24 cellular contexts compared by ENCODE assay signal in genomic region chr5:64836786-64837185, GRCh38.
DNase-seq lines count a peak whose midpoint lies in the region; ATAC-seq and TF ChIP-seq lines count a peak whose summit lies in the region.
"Had no signal": no experiment of that assay in that cellular context is flagged by ENCODE, and none has a peak within 500 bp of the region (broad histone marks: within the 10 kb centered on the region; RNA-seq: fewer than 3 reads in every experiment).

No MANE protein-coding gene starts in this region.

- H4K20me1 ChIP-seq in OCI-LY7 (ENCODE audit: insufficient read depth, low read length) = no peaks in the 10 kb centered on the region
- H4K20me1 ChIP-seq: BLaER1 treated with 17β-estradiol and CSF1 and Interleukin-3, amounts not matched to agents 10 nM and 100 nM had no signal

- no peak for TF ChIP-seq EP300 in gastroesophageal sphincter (IDR thresholded peaks at IDR 0.05)

- H3K36me3 ChIP-seq in ascending aorta = peaks cover 0 to 2% of the 10 kb centered on the region in 2 donors
- peaks cover 0 to 9% of the 10 kb centered on the region in 2 donors for H3K36me3 ChIP-seq in gastroesophageal sphincter
- peaks cover 0 to 19% (median 0%) of the 10 kb centered on the region in 6 donors for H3K36me3 ChIP-seq in spleen
- H3K36me3 ChIP-seq in OCI-LY7 (ENCODE audit: insufficient read depth, low read length) = no peaks in the 10 kb centered on the region
- H3K36me3 ChIP-seq: SJSA1 had no signal

- H3K4me2 ChIP-seq in OCI-LY7 (ENCODE audit: low read length) = no peak overlapping the region
- H3K4me2 ChIP-seq: BLaER1 treated with 17β-estradiol and CSF1 and Interleukin-3, amounts not matched to agents 10 nM and 100 nM had no signal

- intact Hi-C loops in activated CD4-positive, alpha-beta T cell treated with anti-CD3 and anti-CD28 coated beads for 36 hours (cut with DNase I, micrococcal nuclease) = no loop called here
- intact Hi-C loops in ascending aorta (cut with DNase I) (no loop called here), spleen (cut with DNase I; ENCODE audit: low total_unique reads) (no loop called here), OCI-LY7 (cut with micrococcal nuclease; ENCODE audit: unreplicated experiment) (no loop called here)

- WGBS in gastroesophageal sphincter (ENCODE audit: low coverage in 1 of 2), 2 donors = 38 to 51% methylated on average over 4 of the region's 4 CpGs
- 93 to 98% (median 95%) methylated on average over 4 of the region's 4 CpGs for WGBS in spleen, 5 donors

- no peak for TF ChIP-seq POLR2A in gastroesophageal sphincter (IDR thresholded peaks at IDR 0.05)
- TF ChIP-seq POLR2A in spleen (IDR thresholded peaks at IDR 0.05) = no peak

- H3K27ac ChIP-seq in ascending aorta = peak overlapping the region; percentile 17 to 22
- H3K27ac ChIP-seq in gastroesophageal sphincter = peak overlapping the region; percentile 54 to 73 (median 60)
- H3K27ac ChIP-seq in spleen = peak overlapping the region in 6 of 8 donors; percentile 22 to 74 (median 45)
- H3K27ac ChIP-seq in OCI-LY7 (ENCODE audit: low read depth, low read length, poor library complexity, severe bottlenecking) = no peak overlapping the region
- H3K27ac ChIP-seq: 22Rv1; BLaER1 treated with 17β-estradiol and CSF1 and Interleukin-3, amounts not matched to agents 10 nM and 100 nM; SJSA1 had no signal

- CTCF ChIA-PET in activated CD4-positive, alpha-beta T cell treated with anti-CD3 and anti-CD28 coated beads for 36 hours (lab: Charles Lee) = interaction anchor here (0.6 kb wide), 1 partner anchor 11 kb away, joined by 3 read pairs; no protein-coding TSS in a partner anchor
- CTCF ChIA-PET in OCI-LY7 (lab: Charles Lee; ENCODE audit: unreplicated experiment) = no interaction called here

- H3K4me3 Mint-ChIP-seq in activated CD4-positive, alpha-beta T cell treated with anti-CD3 and anti-CD28 coated beads for 36 hours = no peak overlapping the region
- H3K4me3 Mint-ChIP-seq: CD8-positive, alpha-beta T cell had no signal

- POLR2A ChIA-PET in activated CD4-positive, alpha-beta T cell treated with anti-CD3 and anti-CD28 coated beads for 36 hours (lab: Charles Lee) = no interaction called here
- POLR2A ChIA-PET in OCI-LY7 (lab: Charles Lee) = interaction anchor here (0.7 to 1.1 kb wide), 2 partner anchors 13 to 62 kb away, joined by 3 to 4 read pairs; no protein-coding TSS in a partner anchor

- TF ChIP-seq CTCF in ascending aorta (IDR thresholded peaks at IDR 0.05) (no peak), gastroesophageal sphincter (IDR thresholded peaks at IDR 0.05) (no peak), spleen (IDR thresholded peaks at IDR 0.05 in 8 of 11, conservative IDR thresholded peaks at IDR 0.05 in 3 of 11) (no peak), OCI-LY7 (conservative IDR thresholded peaks at IDR 0.05; ENCODE audit: low read length) (no peak)

- peaks cover 35% of the 10 kb centered on the region for H3K36me3 Mint-ChIP-seq in activated CD4-positive, alpha-beta T cell treated with anti-CD3 and anti-CD28 coated beads for 36 hours (ENCODE audit: low read depth)

- H3K79me2 ChIP-seq in OCI-LY7 (ENCODE audit: insufficient read depth, low read depth, low read length) = no peaks in the 10 kb centered on the region

- H3K9me2 ChIP-seq in OCI-LY7 (ENCODE audit: insufficient read depth, low read length) = no peaks in the 10 kb centered on the region

- no peak overlapping the region for H3K4me3 ChIP-seq in ascending aorta
- H3K4me3 ChIP-seq in gastroesophageal sphincter = no peak overlapping the region
- H3K4me3 ChIP-seq in spleen = no peak overlapping the region
- no peak overlapping the region for H3K4me3 ChIP-seq in OCI-LY7 (ENCODE audit: low read depth, low read length, poor library complexity, severe bottlenecking)
- H3K4me3 ChIP-seq: BLaER1 treated with 17β-estradiol and CSF1 and Interleukin-3, amounts not matched to agents 10 nM and 100 nM; SJSA1 had no signal

- peak; percentile 19 for ATAC-seq in activated CD4-positive, alpha-beta T cell treated with anti-CD3 and anti-CD28 coated beads for 36 hours
- ATAC-seq in gastroesophageal sphincter = no peak
- ATAC-seq: CD8-positive, alpha-beta T cell; Panc1 had no signal

- H2AFZ ChIP-seq in OCI-LY7 (ENCODE audit: low read length) = no peak overlapping the region

- no peaks in the 10 kb centered on the region for H3K4me1 ChIP-seq in ascending aorta
- H3K4me1 ChIP-seq in gastroesophageal sphincter = peaks cover 4 to 66% (median 19%) of the 10 kb centered on the region in 3 donors
- H3K4me1 ChIP-seq in spleen = peaks cover 0 to 8% (median 4%) of the 10 kb centered on the region in 6 donors
- H3K4me1 ChIP-seq in OCI-LY7 (ENCODE audit: insufficient read depth, low read length, poor library complexity, severe bottlenecking) = no peaks in the 10 kb centered on the region

- H3K27me3 Mint-ChIP-seq in activated CD4-positive, alpha-beta T cell treated with anti-CD3 and anti-CD28 coated beads for 36 hours = no peaks in the 10 kb centered on the region

- no peak overlapping the region for H3K27ac Mint-ChIP-seq in activated CD4-positive, alpha-beta T cell treated with anti-CD3 and anti-CD28 coated beads for 36 hours
- H3K27ac Mint-ChIP-seq: CD8-positive, alpha-beta T cell had no signal

- BruUV-seq in OCI-LY7 (replicated peaks; lab: Mats Ljungman, UMichigan) = no TSS peak

- peaks cover 3% of the 10 kb centered on the region for H3K4me1 Mint-ChIP-seq in activated CD4-positive, alpha-beta T cell treated with anti-CD3 and anti-CD28 coated beads for 36 hours

- H3K27me3 ChIP-seq in ascending aorta (no peaks in the 10 kb centered on the region), gastroesophageal sphincter (no peaks in the 10 kb centered on the region), spleen (replicated peaks in 1 of 7) (no peaks in the 10 kb centered on the region)
- H3K27me3 ChIP-seq: BLaER1 treated with 17β-estradiol and CSF1 and Interleukin-3, amounts not matched to agents 10 nM and 100 nM; SJSA1 had no signal

- H3K9me3 ChIP-seq in ascending aorta (no peaks in the 10 kb centered on the region), gastroesophageal sphincter (no peaks in the 10 kb centered on the region), spleen (peaks cover 0 to 8% (median 0%) of the 10 kb centered on the region in 8 donors), OCI-LY7 (ENCODE audit: low read length) (no peaks in the 10 kb centered on the region)
- H3K9me3 ChIP-seq: SJSA1 had no signal

- DNase-seq in activated CD4-positive, alpha-beta T cell treated with anti-CD3 and anti-CD28 coated beads for 36 hours = no peak
- no peak for DNase-seq in activated CD4-positive, alpha-beta T cell treated with anti-CD3 and anti-CD28 coated beads for 4 hours
- DNase-seq in ascending aorta (ENCODE audit: low spot score in 2 of 2) (no peak), spleen (no peak), kidney glomerular epithelial cell (lab: John Stamatoyannopoulos, UW) (no peak), AG20443 (ENCODE audit: low spot score) (no peak), OCI-LY7 (ENCODE audit: low spot score) (no peak)
- DNase-seq: ACHN; CD8-positive, alpha-beta T cell; GOT3; HCEC 1CT; KG1; NCI-H1092 treated with DMSO at 0.1 percent for 48 hours; NCI-H146; NCI-H2029 treated with DMSO at 0.1 percent for 48 hours; NCI-H226; NCI-H510A treated with DMSO at 0.1 percent for 48 hours; NCI-H774; NK-92 treated with Interleukin-12 subunit alpha and Interleukin-12 subunit beta, amount 100 ng/mL, for 24 hours had no signal

- H3K9me3 Mint-ChIP-seq in activated CD4-positive, alpha-beta T cell treated with anti-CD3 and anti-CD28 coated beads for 36 hours (ENCODE audit: low read depth) = no peaks in the 10 kb centered on the region
